Comparison of ENCODE assay signal across 25 cellular contexts in genomic region chr6:125067552-125067951, GRCh38.
A peak's percentile ranks its signal among the peaks of the same experiment; 100 is the strongest.
DNase-seq lines count a peak whose midpoint lies in the region; ATAC-seq and TF ChIP-seq lines count a peak whose summit lies in the region.
"Had no signal": no experiment of that assay in that cellular context is flagged by ENCODE, and none has a peak within 500 bp of the region (broad histone marks: within the 10 kb centered on the region; RNA-seq: fewer than 3 reads in every experiment).

No MANE protein-coding gene starts in this region.

- no peaks in the 10 kb centered on the region for H3K9me3 Mint-ChIP-seq in activated CD8-positive, alpha-beta memory T cell treated with anti-CD3 and anti-CD28 coated beads, Interleukin-2, amount 10 ng/mL, durations not matched to agents 7 days and 5 days (ENCODE audit: low read depth)
- H3K9me3 Mint-ChIP-seq in activated T-helper 17 cell treated with anti-CD3 and anti-CD28 coated beads, Interleukin-2, amount 50 U/mL, for 72 hours, result no peaks in the 10 kb centered on the region
- H3K9me3 Mint-ChIP-seq in effector memory CD8-positive, alpha-beta T cell, result no peaks in the 10 kb centered on the region
- H3K9me3 Mint-ChIP-seq: CD4-positive, CD25-positive, alpha-beta regulatory T cell; GM23338; H9; HFFc6 had no signal

- no peaks in the 10 kb centered on the region for H3K27me3 Mint-ChIP-seq in activated CD8-positive, alpha-beta memory T cell treated with anti-CD3 and anti-CD28 coated beads, Interleukin-2, amount 10 ng/mL, durations not matched to agents 7 days and 5 days
- no peaks in the 10 kb centered on the region for H3K27me3 Mint-ChIP-seq in activated T-helper 17 cell treated with anti-CD3 and anti-CD28 coated beads, Interleukin-2, amount 50 U/mL, for 72 hours
- no peaks in the 10 kb centered on the region for H3K27me3 Mint-ChIP-seq in effector memory CD8-positive, alpha-beta T cell
- H3K27me3 Mint-ChIP-seq: CD4-positive, CD25-positive, alpha-beta regulatory T cell had no signal

- H3K4me2 ChIP-seq in PC-3 (ENCODE audit: low read length), result peak overlapping the region; percentile 77
- H3K4me2 ChIP-seq: GM23338 had no signal

- peaks cover 3% of the 10 kb centered on the region for H3K4me1 Mint-ChIP-seq in activated CD8-positive, alpha-beta memory T cell treated with anti-CD3 and anti-CD28 coated beads, Interleukin-2, amount 10 ng/mL, durations not matched to agents 7 days and 5 days
- no peaks in the 10 kb centered on the region for H3K4me1 Mint-ChIP-seq in activated T-helper 17 cell treated with anti-CD3 and anti-CD28 coated beads, Interleukin-2, amount 50 U/mL, for 72 hours
- no peaks in the 10 kb centered on the region for H3K4me1 Mint-ChIP-seq in effector memory CD8-positive, alpha-beta T cell (ENCODE audit: low read depth in 2 of 2)
- H3K4me1 Mint-ChIP-seq: CD4-positive, CD25-positive, alpha-beta regulatory T cell; GM23338; H9 had no signal

- no peaks in the 10 kb centered on the region for H3K36me3 ChIP-seq in PC-3 (ENCODE audit: low read depth, low read length)
- H3K36me3 ChIP-seq: BE2C, Peyer's patch had no signal

- H3K27ac ChIP-seq in PC-3 (ENCODE audit: low read length), result peak overlapping the region; percentile 87
- H3K27ac ChIP-seq: Peyer's patch, SK-N-MC had no signal

- no peak overlapping the region for H3K4me3 Mint-ChIP-seq in activated CD8-positive, alpha-beta memory T cell treated with anti-CD3 and anti-CD28 coated beads, Interleukin-2, amount 10 ng/mL, durations not matched to agents 7 days and 5 days
- no peak overlapping the region for H3K4me3 Mint-ChIP-seq in activated T-helper 17 cell treated with anti-CD3 and anti-CD28 coated beads, Interleukin-2, amount 50 U/mL, for 72 hours
- H3K4me3 Mint-ChIP-seq in effector memory CD8-positive, alpha-beta T cell, result no peak overlapping the region
- H3K4me3 Mint-ChIP-seq: CD4-positive, CD25-positive, alpha-beta regulatory T cell; GM23338; H9; HFFc6 had no signal

- no peak for DNase-seq in activated CD8-positive, alpha-beta memory T cell treated with anti-CD3 and anti-CD28 coated beads, Interleukin-2, amount 10 ng/mL, durations not matched to agents 7 days and 5 days
- DNase-seq in activated CD8-positive, alpha-beta memory T cell treated with anti-CD3 and anti-CD28 coated beads for 24 hours, result no peak
- DNase-seq in PC-3 (peak; percentile 71), renal cortical epithelial cell (ENCODE audit: low read depth) (peak; percentile 19), NCI-H2029 (lab: John Stamatoyannopoulos, UW) (no peak), NOMO-1 treated with DMSO at 0.1 percent for 48 hours (lab: John Stamatoyannopoulos, UW; ENCODE audit: unreplicated experiment) (no peak)
- no peak for DNase-seq in effector memory CD8-positive, alpha-beta T cell
- DNase-seq: 8988T; ACHN; BE2C; DMS153; H9; HFFc6; MM.1S; NCI-H2029 treated with DMSO at 0.1 percent for 48 hours; NCI-H446 treated with DMSO at 0.1 percent for 48 hours; NCI-H526; NCI-H82; NK-92 treated with Interleukin-12 subunit alpha and Interleukin-12 subunit beta, amount 100 ng/mL, for 24 hours; Peyer's patch; SIG-M5 had no signal

- intact Hi-C loops in PC-3 (cut with micrococcal nuclease), result no loop called here

- no peaks in the 10 kb centered on the region for H4K20me1 ChIP-seq in PC-3 (ENCODE audit: low read length)

- H3K27me3 ChIP-seq in PC-3 (ENCODE audit: low read length), result no peaks in the 10 kb centered on the region
- H3K27me3 ChIP-seq: BE2C, Peyer's patch had no signal

- peak overlapping the region; percentile 25; the same call in 1 of the 2 replicates for H3K9ac ChIP-seq in PC-3 (ENCODE audit: low read length)

- H3K9me3 ChIP-seq in PC-3 (ENCODE audit: low read length), result no peaks in the 10 kb centered on the region
- H3K9me3 ChIP-seq: BE2C, Peyer's patch had no signal

- ATAC-seq in activated CD8-positive, alpha-beta memory T cell treated with anti-CD3 and anti-CD28 coated beads, Interleukin-2, amount 10 ng/mL, durations not matched to agents 7 days and 5 days, result peak; percentile 16
- peak; percentile 71 for ATAC-seq in PC-3
- ATAC-seq in activated T-helper 17 cell treated with anti-CD3 and anti-CD28 coated beads, Interleukin-2, amount 50 U/mL, for 72 hours (replicated peaks), result peak; percentile 74
- ATAC-seq in effector memory CD8-positive, alpha-beta T cell (replicated peaks), result no peak
- ATAC-seq: GM23338 had no signal

- no TSS peak for BruUV-seq in PC-3 (replicated peaks; lab: Mats Ljungman, UMichigan)

- H3K4me3 ChIP-seq in PC-3 (ENCODE audit: low read length), result peak overlapping the region; percentile 31; the same call in 1 of the 2 replicates
- H3K4me3 ChIP-seq: GM23338, Peyer's patch, SK-N-MC had no signal

- H2AFZ ChIP-seq in PC-3 (ENCODE audit: low read length), result no peak overlapping the region
- H2AFZ ChIP-seq: GM23338 had no signal

- no peaks in the 10 kb centered on the region for H3K79me2 ChIP-seq in PC-3 (ENCODE audit: low read length)

- no peaks in the 10 kb centered on the region for H3K9me2 ChIP-seq in PC-3 (replicated peaks; ENCODE audit: low read length)

- H3K4me1 ChIP-seq in PC-3 (ENCODE audit: insufficient read depth, low read length), result peaks cover 20% of the 10 kb centered on the region
- H3K4me1 ChIP-seq: BE2C, Peyer's patch had no signal

- no peaks in the 10 kb centered on the region for H3F3A ChIP-seq in PC-3 (ENCODE audit: low read length, unreplicated experiment)

- CTCF ChIA-PET in activated CD8-positive, alpha-beta memory T cell treated with anti-CD3 and anti-CD28 coated beads, Interleukin-2, amount 10 ng/mL, durations not matched to agents 7 days and 5 days (lab: Charles Lee), result interaction anchor here (0.9 to 1.2 kb wide), 2 partner anchors 16 to 47 kb away, joined by 3 read pairs; no protein-coding TSS in a partner anchor
- CTCF ChIA-PET in PC-3 (lab: Charles Lee), result no interaction called here

- POLR2A ChIA-PET in PC-3 (lab: Charles Lee; ENCODE audit: unreplicated experiment), result no interaction called here

- H3K36me3 Mint-ChIP-seq in activated CD8-positive, alpha-beta memory T cell treated with anti-CD3 and anti-CD28 coated beads, Interleukin-2, amount 10 ng/mL, durations not matched to agents 7 days and 5 days, result no peaks in the 10 kb centered on the region
- H3K36me3 Mint-ChIP-seq in activated T-helper 17 cell treated with anti-CD3 and anti-CD28 coated beads, Interleukin-2, amount 50 U/mL, for 72 hours (ENCODE audit: low read depth), result no peaks in the 10 kb centered on the region
- H3K36me3 Mint-ChIP-seq in effector memory CD8-positive, alpha-beta T cell (ENCODE audit: insufficient read depth), result no peaks in the 10 kb centered on the region
- H3K36me3 Mint-ChIP-seq: CD4-positive, CD25-positive, alpha-beta regulatory T cell had no signal

- H3K27ac Mint-ChIP-seq in activated CD8-positive, alpha-beta memory T cell treated with anti-CD3 and anti-CD28 coated beads, Interleukin-2, amount 10 ng/mL, durations not matched to agents 7 days and 5 days, result no peak overlapping the region
- H3K27ac Mint-ChIP-seq in activated T-helper 17 cell treated with anti-CD3 and anti-CD28 coated beads, Interleukin-2, amount 50 U/mL, for 72 hours, result no peak overlapping the region
- no peak overlapping the region for H3K27ac Mint-ChIP-seq in effector memory CD8-positive, alpha-beta T cell
- H3K27ac Mint-ChIP-seq: CD4-positive, CD25-positive, alpha-beta regulatory T cell; GM23338; H9; HFFc6 had no signal

- TF ChIP-seq CTCF in PC-3 (conservative IDR thresholded peaks at IDR 0.05; ENCODE audit: low read depth, low read length), result no peak

Comparison
In these comparisons a context has a peak if more than half of its experiments do, and no peak if none do; other contexts are left out.
1. DNase-seq: peak in PC-3 (single experiment) and renal cortical epithelial cell (single experiment); none in activated CD8-positive, alpha-beta memory T cell treated with anti-CD3 and anti-CD28 coated beads, Interleukin-2, amount 10 ng/mL, durations not matched to agents 7 days and 5 days (single experiment), activated CD8-positive, alpha-beta memory T cell treated with anti-CD3 and anti-CD28 coated beads for 24 hours (single experiment), NCI-H2029 (single experiment), NOMO-1 treated with DMSO at 0.1 percent for 48 hours (single experiment) and effector memory CD8-positive, alpha-beta T cell (0 of 3).